In the genomic region with DNA sequence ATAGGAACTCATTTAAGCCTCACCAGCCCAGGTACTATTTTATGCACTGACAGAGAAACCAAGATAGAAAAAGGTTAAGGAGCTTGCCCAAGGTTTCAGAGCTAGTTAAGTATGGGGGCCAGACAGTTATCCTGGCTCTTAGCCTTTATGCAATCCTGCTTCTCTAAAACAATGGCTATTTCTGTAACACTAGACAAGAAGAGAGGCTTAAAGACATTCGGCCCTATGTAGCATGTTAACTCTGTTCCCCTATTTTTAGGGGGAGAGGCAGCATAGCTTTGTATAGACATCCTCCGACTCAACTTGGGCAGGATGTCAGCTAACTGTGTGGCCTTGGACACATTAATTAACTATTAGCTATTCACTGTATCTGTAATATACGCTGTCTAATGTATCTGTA, we compare ENCODE assay signal across 1 cellular context.
TF ChIP-seq lines count a peak whose summit lies in the region.

No MANE protein-coding gene starts in this region.

TF ChIP-seq in SK-N-SH, 30 proteins besides CTCF, POLR2A, EP300 and RAD21:
- TF ChIP-seq, protein P1, sequence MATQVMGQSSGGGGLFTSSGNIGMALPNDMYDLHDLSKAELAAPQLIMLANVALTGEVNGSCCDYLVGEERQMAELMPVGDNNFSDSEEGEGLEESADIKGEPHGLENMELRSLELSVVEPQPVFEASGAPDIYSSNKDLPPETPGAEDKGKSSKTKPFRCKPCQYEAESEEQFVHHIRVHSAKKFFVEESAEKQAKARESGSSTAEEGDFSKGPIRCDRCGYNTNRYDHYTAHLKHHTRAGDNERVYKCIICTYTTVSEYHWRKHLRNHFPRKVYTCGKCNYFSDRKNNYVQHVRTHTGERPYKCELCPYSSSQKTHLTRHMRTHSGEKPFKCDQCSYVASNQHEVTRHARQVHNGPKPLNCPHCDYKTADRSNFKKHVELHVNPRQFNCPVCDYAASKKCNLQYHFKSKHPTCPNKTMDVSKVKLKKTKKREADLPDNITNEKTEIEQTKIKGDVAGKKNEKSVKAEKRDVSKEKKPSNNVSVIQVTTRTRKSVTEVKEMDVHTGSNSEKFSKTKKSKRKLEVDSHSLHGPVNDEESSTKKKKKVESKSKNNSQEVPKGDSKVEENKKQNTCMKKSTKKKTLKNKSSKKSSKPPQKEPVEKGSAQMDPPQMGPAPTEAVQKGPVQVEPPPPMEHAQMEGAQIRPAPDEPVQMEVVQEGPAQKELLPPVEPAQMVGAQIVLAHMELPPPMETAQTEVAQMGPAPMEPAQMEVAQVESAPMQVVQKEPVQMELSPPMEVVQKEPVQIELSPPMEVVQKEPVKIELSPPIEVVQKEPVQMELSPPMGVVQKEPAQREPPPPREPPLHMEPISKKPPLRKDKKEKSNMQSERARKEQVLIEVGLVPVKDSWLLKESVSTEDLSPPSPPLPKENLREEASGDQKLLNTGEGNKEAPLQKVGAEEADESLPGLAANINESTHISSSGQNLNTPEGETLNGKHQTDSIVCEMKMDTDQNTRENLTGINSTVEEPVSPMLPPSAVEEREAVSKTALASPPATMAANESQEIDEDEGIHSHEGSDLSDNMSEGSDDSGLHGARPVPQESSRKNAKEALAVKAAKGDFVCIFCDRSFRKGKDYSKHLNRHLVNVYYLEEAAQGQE (IDR thresholded peaks at IDR 0.05; ENCODE audit: low read depth, low read length) = no peak
- TF ChIP-seq TAF1 (IDR thresholded peaks at IDR 0.05; ENCODE audit: borderline replicate concordance, low read depth, low read length) (no peak), ELF1 (IDR thresholded peaks at IDR 0.05) (no peak), TEAD4 (IDR thresholded peaks at IDR 0.05; ENCODE audit: borderline replicate concordance, insufficient read depth) (no peak), JUND (IDR thresholded peaks at IDR 0.05) (no peak), FOXJ3 (CRISPR knock-in tag; IDR thresholded peaks at IDR 0.05) (no peak), FOSL2 (IDR thresholded peaks at IDR 0.05; ENCODE audit: borderline replicate concordance, low read depth) (no peak), SIN3A (IDR thresholded peaks at IDR 0.05; ENCODE audit: borderline replicate concordance, low read depth, low read length) (no peak), ZBTB33 (IDR thresholded peaks at IDR 0.05; ENCODE audit: borderline replicate concordance, low read depth) (no peak), GABPA (IDR thresholded peaks at IDR 0.05; ENCODE audit: low read depth) (no peak), GATA2 (CRISPR knock-in tag; IDR thresholded peaks at IDR 0.05) (no peak), USF2 (IDR thresholded peaks at IDR 0.05; ENCODE audit: borderline replicate concordance, low read depth, low read length) (no peak)
- TF ChIP-seq, protein P2, sequence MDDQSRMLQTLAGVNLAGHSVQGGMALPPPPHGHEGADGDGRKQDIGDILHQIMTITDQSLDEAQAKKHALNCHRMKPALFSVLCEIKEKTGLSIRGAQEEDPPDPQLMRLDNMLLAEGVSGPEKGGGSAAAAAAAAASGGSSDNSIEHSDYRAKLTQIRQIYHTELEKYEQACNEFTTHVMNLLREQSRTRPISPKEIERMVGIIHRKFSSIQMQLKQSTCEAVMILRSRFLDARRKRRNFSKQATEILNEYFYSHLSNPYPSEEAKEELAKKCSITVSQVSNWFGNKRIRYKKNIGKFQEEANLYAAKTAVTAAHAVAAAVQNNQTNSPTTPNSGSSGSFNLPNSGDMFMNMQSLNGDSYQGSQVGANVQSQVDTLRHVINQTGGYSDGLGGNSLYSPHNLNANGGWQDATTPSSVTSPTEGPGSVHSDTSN (IDR thresholded peaks at IDR 0.05) = no peak
